19 cellular contexts compared by ENCODE assay signal in genomic region chr3:150577854-150578253, GRCh38. TPM values are rescaled to one million over a fixed set of nuclear protein-coding genes. Genes with fewer than 3 reads are reported as not detected.
A peak's percentile ranks its signal among the peaks of the same experiment; 100 is the strongest.
DNase-seq lines count a peak whose midpoint lies in the region; ATAC-seq and TF ChIP-seq lines count a peak whose summit lies in the region.
"Had no signal": no experiment of that assay in that cellular context is flagged by ENCODE, and none has a peak within 500 bp of the region (broad histone marks: within the 10 kb centered on the region; RNA-seq: fewer than 3 reads in every experiment).

No MANE protein-coding gene starts in this region.

- H3K4me3 ChIP-seq in OCI-LY7 (ENCODE audit: low read depth, low read length, poor library complexity, severe bottlenecking) (no peak overlapping the region), neural progenitor cell (no peak overlapping the region), gastroesophageal sphincter (no peak overlapping the region)
- H3K4me3 ChIP-seq: coronary artery, HAP-1, smooth muscle cell, tibial nerve had no signal

- no peaks in the 10 kb centered on the region for H3K9me3 Mint-ChIP-seq in neural progenitor cell
- H3K9me3 Mint-ChIP-seq: CD4-positive, CD25-positive, alpha-beta regulatory T cell; IgD-negative memory B cell; stimulated activated memory B cell treated with anti-CD40 and anti-IgM and Interleukin-4, amounts not matched to agents 10 μg/mL and 1 μg/mL and 100 μg/mL, for 72 hours had no signal

- TF ChIP-seq POLR2A in gastroesophageal sphincter (IDR thresholded peaks at IDR 0.05): no peak

- BruUV-seq in OCI-LY7 (replicated peaks; lab: Mats Ljungman, UMichigan): no TSS peak

- DNase-seq in DMS53 (lab: John Stamatoyannopoulos, UW) (peak; percentile 1), DMS53 treated with DMSO at 0.1 percent for 48 hours (lab: John Stamatoyannopoulos, UW; ENCODE audit: unreplicated experiment) (no peak), OCI-LY7 (ENCODE audit: low spot score) (no peak), dermis blood vessel endothelial cell (peak; percentile 49), neural progenitor cell (ENCODE audit: low spot score) (no peak), NCI-H2107 treated with DMSO at 0.1 percent for 48 hours (lab: John Stamatoyannopoulos, UW; ENCODE audit: unreplicated experiment) (no peak), NAMALWA (ENCODE audit: low spot score) (no peak)
- DNase-seq: 8988T; activated effector memory CD4-positive, alpha-beta T cell treated with Interleukin-2 at 50 U/mL for 16 hours; CD4-positive, CD25-positive, alpha-beta regulatory T cell; EL; NCI-H1105 treated with DMSO at 0.1 percent for 48 hours had no signal

- H3K36me3 ChIP-seq in OCI-LY7 (ENCODE audit: insufficient read depth, low read length) (peaks cover 95% of the 10 kb centered on the region), neural progenitor cell (peaks cover 7% of the 10 kb centered on the region), gastroesophageal sphincter (peaks cover 0 to 81% of the 10 kb centered on the region in 2 donors)

- TF ChIP-seq EP300 in gastroesophageal sphincter (IDR thresholded peaks at IDR 0.05): no peak

- no peak overlapping the region for H3K4me2 ChIP-seq in OCI-LY7 (ENCODE audit: low read length)
- H3K4me2 ChIP-seq in neural progenitor cell: no peak overlapping the region
- H3K4me2 ChIP-seq: smooth muscle cell had no signal

- H3K27ac Mint-ChIP-seq in neural progenitor cell: no peak overlapping the region
- H3K27ac Mint-ChIP-seq: stimulated activated memory B cell treated with anti-CD40 and anti-IgM and Interleukin-4, amounts not matched to agents 10 μg/mL and 1 μg/mL and 100 μg/mL, for 72 hours had no signal

- H3K4me1 Mint-ChIP-seq in neural progenitor cell: no peaks in the 10 kb centered on the region
- H3K4me1 Mint-ChIP-seq: stimulated activated memory B cell treated with anti-CD40 and anti-IgM and Interleukin-4, amounts not matched to agents 10 μg/mL and 1 μg/mL and 100 μg/mL, for 72 hours had no signal

- peaks cover 12% of the 10 kb centered on the region for H3K36me3 Mint-ChIP-seq in neural progenitor cell

- H3K27me3 Mint-ChIP-seq in neural progenitor cell (ENCODE audit: insufficient read depth, low read depth): no peaks in the 10 kb centered on the region
- H3K27me3 Mint-ChIP-seq: CD4-positive, CD25-positive, alpha-beta regulatory T cell; IgD-negative memory B cell; stimulated activated memory B cell treated with anti-CD40 and anti-IgM and Interleukin-4, amounts not matched to agents 10 μg/mL and 1 μg/mL and 100 μg/mL, for 72 hours had no signal

- POLR2A ChIA-PET in OCI-LY7 (lab: Charles Lee): interaction anchor here (0.7 to 2.1 kb wide), 4 partner anchors 11 to 218 kb away, joined by 5 to 12 read pairs (median 6); partner anchors contain the start of gene SELENOT

- H3K27ac ChIP-seq in OCI-LY7 (ENCODE audit: low read depth, low read length, poor library complexity, severe bottlenecking): no peak overlapping the region
- H3K27ac ChIP-seq in neural progenitor cell: no peak overlapping the region
- H3K27ac ChIP-seq in gastroesophageal sphincter: no peak overlapping the region
- H3K27ac ChIP-seq: coronary artery, tibial nerve had no signal

- H3K79me2 ChIP-seq in OCI-LY7 (ENCODE audit: insufficient read depth, low read depth, low read length): peaks cover 22% of the 10 kb centered on the region; the same call in 1 of the 2 replicates
- H3K79me2 ChIP-seq in neural progenitor cell (ENCODE audit: low read depth): no peaks in the 10 kb centered on the region

- no peak overlapping the region for H3K4me3 Mint-ChIP-seq in neural progenitor cell
- H3K4me3 Mint-ChIP-seq: CD4-positive, CD25-positive, alpha-beta regulatory T cell; IgD-negative memory B cell; stimulated activated memory B cell treated with anti-CD40 and anti-IgM and Interleukin-4, amounts not matched to agents 10 μg/mL and 1 μg/mL and 100 μg/mL, for 72 hours had no signal

- CTCF ChIA-PET in OCI-LY7 (lab: Charles Lee; ENCODE audit: unreplicated experiment): no interaction called here

- H2AFZ ChIP-seq in OCI-LY7 (ENCODE audit: low read length): no peak overlapping the region
- no peak overlapping the region for H2AFZ ChIP-seq in neural progenitor cell (replicated peaks)

- WGBS in gastroesophageal sphincter (ENCODE audit: low coverage in 1 of 2), 2 donors: 48 to 77% methylated on average over 1 of the region's 1 CpG

- no peaks in the 10 kb centered on the region for H3K9me2 ChIP-seq in OCI-LY7 (ENCODE audit: insufficient read depth, low read length)

- H4K20me1 ChIP-seq in OCI-LY7 (ENCODE audit: insufficient read depth, low read length) (0 out of 2 replicates have a peak, but pooled peaks cover 3% of the 10 kb centered on the region), neural progenitor cell (ENCODE audit: low read depth) (peaks cover 5% of the 10 kb centered on the region)

- no peak overlapping the region for H3K9ac ChIP-seq in neural progenitor cell

- ATAC-seq in gastroesophageal sphincter: no peak
- ATAC-seq: stimulated activated memory B cell treated with anti-CD40 and anti-IgM and Interleukin-4, amounts not matched to agents 10 μg/mL and 1 μg/mL and 100 μg/mL, for 72 hours had no signal

- intact Hi-C loops in OCI-LY7 (cut with micrococcal nuclease; ENCODE audit: unreplicated experiment): no loop called here

- peaks cover 14% of the 10 kb centered on the region for H3F3A ChIP-seq in neural progenitor cell (ENCODE audit: low read depth)

- no peaks in the 10 kb centered on the region for H3K9me3 ChIP-seq in OCI-LY7 (ENCODE audit: low read length)
- no peaks in the 10 kb centered on the region for H3K9me3 ChIP-seq in neural progenitor cell (ENCODE audit: low read depth)
- H3K9me3 ChIP-seq in gastroesophageal sphincter: no peaks in the 10 kb centered on the region
- H3K9me3 ChIP-seq: HAP-1, tibial nerve had no signal

- TF ChIP-seq CTCF in OCI-LY7 (conservative IDR thresholded peaks at IDR 0.05; ENCODE audit: low read length) (peak; percentile 49), neural progenitor cell (IDR thresholded peaks at IDR 0.05) (peak; percentile 12), gastroesophageal sphincter (IDR thresholded peaks at IDR 0.05) (no peak)

- no peaks in the 10 kb centered on the region for H3K27me3 ChIP-seq in neural progenitor cell
- no peaks in the 10 kb centered on the region for H3K27me3 ChIP-seq in gastroesophageal sphincter
- H3K27me3 ChIP-seq: tibial nerve had no signal

- H3K4me1 ChIP-seq in OCI-LY7 (ENCODE audit: insufficient read depth, low read length, poor library complexity, severe bottlenecking) (no peaks in the 10 kb centered on the region), neural progenitor cell (no peaks in the 10 kb centered on the region), gastroesophageal sphincter (no peaks in the 10 kb centered on the region)
- H3K4me1 ChIP-seq: tibial nerve had no signal

RNA-seq across cellular contexts. Expression of gene SELENOT, which starts 25.3 kb away (rescaled TPM):
- total RNA-seq in OCI-LY7 (2014; rRNA removed; shearing (Covaris generic)): 36.8 and 60.7 TPM in 2 replicates
- total RNA-seq in OCI-LY7 (2022): 70.1 and 71.8 TPM in 2 replicates
- total RNA-seq in dermis blood vessel endothelial cell: 151 and 153 TPM in 2 replicates
- 73.4 and 133 TPM in 2 replicates for total RNA-seq in neural progenitor cell (ENCODE audit: low replicate concordance)
- 100 to 1,000 TPM in 2 of 4 donors, 10 to 100 TPM in 2; 46.1 to 167 (median 97.2) TPM for total RNA-seq in gastroesophageal sphincter

RNA-seq across cellular contexts. Expression of gene EIF2A, which starts 31.3 kb away (rescaled TPM):
- total RNA-seq in OCI-LY7 (2014; rRNA removed; shearing (Covaris generic)): 85.6 and 86.0 TPM in 2 replicates
- total RNA-seq in OCI-LY7 (2022) (105 and 130 TPM in 2 replicates), dermis blood vessel endothelial cell (272 and 304 TPM in 2 replicates), neural progenitor cell (ENCODE audit: low replicate concordance) (109 and 135 TPM in 2 replicates), gastroesophageal sphincter (100 to 1,000 TPM in 3 of 4 donors, 10 to 100 TPM in 1; 98.4 to 178 (median 140) TPM)

RNA-seq across cellular contexts. Expression of gene SERP1, which starts 31.6 kb away (rescaled TPM):
- 182 and 183 TPM in 2 replicates for total RNA-seq in OCI-LY7 (2014; rRNA removed; shearing (Covaris generic))
- total RNA-seq in OCI-LY7 (2022): 97.4 and 101 TPM in 2 replicates
- 169 and 248 TPM in 2 replicates for total RNA-seq in dermis blood vessel endothelial cell
- total RNA-seq in neural progenitor cell (ENCODE audit: low replicate concordance): 120 and 129 TPM in 2 replicates
- total RNA-seq in gastroesophageal sphincter: 100 to 1,000 TPM in 3 of 4 donors, 10 to 100 TPM in 1; 72.8 to 187 (median 154) TPM

Comparison
In these comparisons a context has a peak if more than half of its experiments do, and no peak if none do; other contexts are left out.
1. DNase-seq: peak in DMS53 (single experiment) and dermis blood vessel endothelial cell (single experiment); none in DMS53 treated with DMSO at 0.1 percent for 48 hours (single experiment), OCI-LY7 (single experiment), neural progenitor cell (single experiment), NCI-H2107 treated with DMSO at 0.1 percent for 48 hours (single experiment) and NAMALWA (single experiment).
2. CTCF ChIP-seq: peak in OCI-LY7 (single experiment) and neural progenitor cell (single experiment); none in gastroesophageal sphincter (0 of 4).